ENCODE assay signal across 16 cellular contexts in genomic region chr11:103648670-103649400, GRCh38.
DNase-seq lines count a peak whose midpoint lies in the region; ATAC-seq, FAIRE-seq and TF ChIP-seq lines count a peak whose summit lies in the region.
"Had no signal": no experiment of that assay in that cellular context is flagged by ENCODE, and none has a peak within 500 bp of the region (broad histone marks: within the 10 kb centered on the region; RNA-seq: fewer than 3 reads in every experiment).

No MANE protein-coding gene starts in this region.

- FAIRE-seq in H54 (lab: Jason Lieb, UNC): no peak
- FAIRE-seq: endometrium, islet of Langerhans had no signal

- peak overlapping the region; percentile 31; the same call in 1 of the 2 replicates for H2AFZ ChIP-seq in OCI-LY3 (ENCODE audit: low read depth, low read length)

- no peak for TF ChIP-seq CTCF in OCI-LY3 (IDR thresholded peaks at IDR 0.05; ENCODE audit: low read depth, low read length)
- no peak for TF ChIP-seq CTCF in foreskin keratinocyte (conservative IDR thresholded peaks at IDR 0.05)
- no peak for TF ChIP-seq CTCF in left ventricle myocardium inferior (IDR thresholded peaks at IDR 0.05; ENCODE audit: borderline replicate concordance)

- H3K4me2 ChIP-seq in OCI-LY3 (ENCODE audit: low read length): peak overlapping the region; percentile 48
- H3K4me2 ChIP-seq: smooth muscle cell had no signal

- no peaks in the 10 kb centered on the region for H3K27me3 ChIP-seq in OCI-LY3 (ENCODE audit: low read depth, low read length)
- H3K27me3 ChIP-seq in foreskin keratinocyte: no peaks in the 10 kb centered on the region
- H3K27me3 ChIP-seq in left ventricle myocardium inferior (ENCODE audit: low read depth): no peaks in the 10 kb centered on the region

- H3K36me3 ChIP-seq in OCI-LY3 (replicated peaks; ENCODE audit: low read depth, low read length): no peaks in the 10 kb centered on the region
- no peaks in the 10 kb centered on the region for H3K36me3 ChIP-seq in left ventricle myocardium inferior

- H3K4me3 ChIP-seq in OCI-LY3 (ENCODE audit: low read length): no peak overlapping the region
- H3K4me3 ChIP-seq in left ventricle myocardium inferior: no peak overlapping the region
- H3K4me3 ChIP-seq: smooth muscle cell had no signal

- peak; percentile 54 for ATAC-seq in GM21528 (IDR thresholded peaks at IDR 0.05; ENCODE audit: low FRiP score, unreplicated experiment)
- peak; percentile 64 for ATAC-seq in foreskin keratinocyte
- ATAC-seq: natural killer cell treated with Interleukin-12 subunit alpha and Interleukin-12 subunit beta and Interleukin-15 and Interleukin-18, amount 100 ng/mL, for 72 hours had no signal

- peak; percentile 29 for DNase-seq in CMK (ENCODE audit: low read depth)
- DNase-seq in foreskin keratinocyte: peak; percentile 43 to 62
- DNase-seq in left ventricle myocardium inferior: no peak
- DNase-seq in NCI-H2196 (lab: John Stamatoyannopoulos, UW; ENCODE audit: unreplicated experiment): no peak
- no peak for DNase-seq in NCI-H748 treated with DMSO at 0.1 percent for 48 hours (lab: John Stamatoyannopoulos, UW)
- no peak for DNase-seq in H54 (ENCODE audit: insufficient read length, low spot score)
- DNase-seq: amygdala; CD4-positive, alpha-beta T cell; MM.1S; NCI-H524 treated with DMSO at 0.1 percent for 48 hours had no signal

- H3K9me3 ChIP-seq in OCI-LY3 (ENCODE audit: insufficient read depth, low read length) (peaks cover 4% of the 10 kb centered on the region; the same call in 1 of the 2 replicates), left ventricle myocardium inferior (replicated peaks) (peaks cover 16% of the 10 kb centered on the region)

- H3K79me2 ChIP-seq in OCI-LY3 (ENCODE audit: low read length): no peaks in the 10 kb centered on the region

- no peak overlapping the region for H3K9ac ChIP-seq in OCI-LY3 (ENCODE audit: low read length)

- intact Hi-C loops in left ventricle myocardium inferior (cut with micrococcal nuclease): no loop called here

- H4K20me1 ChIP-seq in OCI-LY3 (ENCODE audit: insufficient read depth, low read length): no peaks in the 10 kb centered on the region

- H3K27ac ChIP-seq in OCI-LY3 (ENCODE audit: low read length) (peak overlapping the region; percentile 75), foreskin keratinocyte (no peak overlapping the region), left ventricle myocardium inferior (replicated peaks) (no peak overlapping the region)

- no peak for TF ChIP-seq POLR2A in H54 (IDR thresholded peaks at IDR 0.05; ENCODE audit: low read depth, low read length)

- H3K4me1 ChIP-seq in OCI-LY3 (ENCODE audit: low read length): peaks cover 47% of the 10 kb centered on the region
- H3K4me1 ChIP-seq in foreskin keratinocyte: peaks cover 4% of the 10 kb centered on the region
- H3K4me1 ChIP-seq in left ventricle myocardium inferior: no peaks in the 10 kb centered on the region

Comparison
In these comparisons a context has a peak if more than half of its experiments do, and no peak if none do; other contexts are left out.
1. DNase-seq: peak in CMK (single experiment) and foreskin keratinocyte (2 of 2); none in left ventricle myocardium inferior (single experiment), NCI-H2196 (single experiment), NCI-H748 treated with DMSO at 0.1 percent for 48 hours (single experiment) and H54 (single experiment).